Comparison of ENCODE assay signal across 23 cellular contexts in the genomic region with DNA sequence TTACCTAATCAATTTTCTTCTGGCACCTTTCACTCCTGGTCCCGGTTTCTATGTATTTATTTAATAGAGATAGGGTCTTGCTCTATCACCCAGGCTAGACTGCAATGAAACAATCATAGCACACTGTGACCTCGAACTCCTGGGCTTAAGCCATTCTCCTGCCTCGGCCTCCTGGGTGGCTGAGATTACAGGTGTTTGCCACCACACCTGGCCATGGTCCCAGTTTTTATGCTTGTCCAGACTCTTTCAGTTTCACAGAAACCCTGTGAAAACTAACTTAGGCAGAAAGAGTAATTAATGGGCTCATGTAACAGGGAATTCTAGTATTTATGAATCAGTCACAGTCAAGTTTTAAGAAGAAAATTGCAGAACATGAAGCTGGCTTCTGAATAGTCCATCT. TPM values are rescaled to one million over a fixed set of nuclear protein-coding genes. Genes with fewer than 3 reads are reported as not detected.
DNase-seq lines count a peak whose midpoint lies in the region; ATAC-seq, FAIRE-seq and TF ChIP-seq lines count a peak whose summit lies in the region.
"Had no signal": no experiment of that assay in that cellular context is flagged by ENCODE, and none has a peak within 500 bp of the region (broad histone marks: within the 10 kb centered on the region; RNA-seq: fewer than 3 reads in every experiment).

No MANE protein-coding gene starts in this region.

- H3K27me3 ChIP-seq in small intestine (ENCODE audit: control insufficient read depth in 2 of 2, insufficient read depth in 2 of 2, low read length in 2 of 2) (no peaks in the 10 kb centered on the region), uterus (no peaks in the 10 kb centered on the region)
- H3K27me3 ChIP-seq: BLaER1 treated with 17β-estradiol and CSF1 and Interleukin-3, amounts not matched to agents 10 nM and 100 nM; SJSA1 had no signal

- no peak for FAIRE-seq in small intestine (lab: Jason Lieb, UNC)
- FAIRE-seq: RCC 7860 had no signal

- intact Hi-C loops in left colon (cut with DNase I, micrococcal nuclease) (no loop called here), cardiac septum (cut with DNase I) (no loop called here), uterus (cut with DNase I; ENCODE audit: low total_unique reads) (no loop called here), head of caudate nucleus (cut with DNase I) (no loop called here)

- ATAC-seq in left colon = peak; percentile 23
- ATAC-seq: CD8-positive, alpha-beta T cell; Right ventricle myocardium inferior had no signal

- H3K9me3 ChIP-seq in small intestine (ENCODE audit: control insufficient read depth, low read depth) (no peaks in the 10 kb centered on the region), uterus (no peaks in the 10 kb centered on the region)
- H3K9me3 ChIP-seq: SJSA1 had no signal

- no peak overlapping the region for H3K4me3 ChIP-seq in small intestine (ENCODE audit: low read depth in 1 of 2, low read length in 2 of 2)
- H3K4me3 ChIP-seq in uterus = no peak overlapping the region
- H3K4me3 ChIP-seq: BLaER1 treated with 17β-estradiol and CSF1 and Interleukin-3, amounts not matched to agents 10 nM and 100 nM; SJSA1 had no signal

- H3K4me1 ChIP-seq in small intestine (ENCODE audit: control insufficient read depth in 2 of 2, insufficient read depth in 1 of 2, low read depth in 1 of 2, low read length in 1 of 2) (peaks cover 3 to 6% of the 10 kb centered on the region in 2 donors), uterus (no peaks in the 10 kb centered on the region)

- WGBS in small intestine, 3 donors = 6 to 66% (median 26%) methylated on average over 3 of the region's 3 CpGs

- TF ChIP-seq POLR2A in uterus (IDR thresholded peaks at IDR 0.05) = no peak

- DNase-seq in DMS79 treated with DMSO at 0.1 percent for 48 hours (lab: John Stamatoyannopoulos, UW) = peak; percentile 31
- no peak for DNase-seq in DMS79 (lab: John Stamatoyannopoulos, UW)
- peak; percentile 75 for DNase-seq in RPMI8226
- no peak for DNase-seq in left colon
- DNase-seq in small intestine = peak; percentile 76
- DNase-seq in cardiac septum (ENCODE audit: low spot score) = no peak
- no peak for DNase-seq in uterus
- no peak for DNase-seq in head of caudate nucleus
- DNase-seq: Calu3; CD8-positive, alpha-beta T cell; DMS153; GDM1; NCI-H1092; NCI-H1436 treated with DMSO at 0.1 percent for 48 hours; NCI-H1930; NCI-H2227 treated with DMSO at 0.1 percent for 48 hours; NCI-H510A treated with DMSO at 0.1 percent for 48 hours; NCI-H774 had no signal

- no peaks in the 10 kb centered on the region for H3K36me3 ChIP-seq in small intestine (ENCODE audit: control insufficient read depth in 2 of 2, insufficient read depth in 2 of 2, low read length in 2 of 2)
- no peaks in the 10 kb centered on the region for H3K36me3 ChIP-seq in uterus
- H3K36me3 ChIP-seq: BLaER1 treated with 17β-estradiol and CSF1 and Interleukin-3, amounts not matched to agents 10 nM and 100 nM; SJSA1 had no signal

- TF ChIP-seq CTCF in uterus (IDR thresholded peaks at IDR 0.05) = no peak

- H3K27ac ChIP-seq in small intestine (ENCODE audit: low read depth in 1 of 2, low read length in 1 of 2) = peak overlapping the region; percentile 49 to 84
- no peak overlapping the region for H3K27ac ChIP-seq in uterus
- H3K27ac ChIP-seq: 22Rv1; BLaER1 treated with 17β-estradiol and CSF1 and Interleukin-3, amounts not matched to agents 10 nM and 100 nM; SJSA1 had no signal

RNA-seq across cellular contexts. Expression of gene STK24, which starts 9.0 kb away (rescaled TPM):
- 100 to 1,000 TPM; 204 to 205 TPM for total RNA-seq in left colon
- polyA plus RNA-seq in small intestine = 100 to 1,000 TPM in 2 of 3 donors, 10 to 100 TPM in 1; 71.4 to 116 (median 114) TPM
- total RNA-seq in cardiac septum = 63.5 TPM
- 10 to 100 TPM; 29.7 to 73.5 (median 62.6) TPM for total RNA-seq in uterus

Comparison
In these comparisons a context has a peak if more than half of its experiments do, and no peak if none do; other contexts are left out.
1. DNase-seq: peak in DMS79 treated with DMSO at 0.1 percent for 48 hours (single experiment), RPMI8226 (single experiment) and small intestine (single experiment); none in DMS79 (single experiment), left colon (0 of 2), cardiac septum (single experiment), uterus (0 of 2) and head of caudate nucleus (0 of 42).
2. H3K27ac ChIP-seq: peak in small intestine (2 of 2); none in uterus (0 of 2).